ENCODE assay signal across 37 cellular contexts in genomic region chr7:73366127-73366526, GRCh38. TPM values are rescaled to one million over a fixed set of nuclear protein-coding genes. Genes with fewer than 3 reads are reported as not detected.
"Had no signal": no experiment of that assay in that cellular context is flagged by ENCODE, and none has a peak within 500 bp of the region (broad histone marks: within the 10 kb centered on the region; RNA-seq: fewer than 3 reads in every experiment).

No MANE protein-coding gene starts in this region.

- H2AFZ ChIP-seq: parathyroid adenoma had no signal

- H3K4me3 ChIP-seq: body of pancreas, cardiac muscle cell, colonic mucosa, esophagus squamous epithelium, heart right ventricle, right atrium auricular region, smooth muscle cell, tibial nerve had no signal

- H3K79me2 ChIP-seq: parathyroid adenoma had no signal

- H3K4me1 Mint-ChIP-seq: activated CD4-positive, alpha-beta T cell treated with anti-CD3 and anti-CD28 coated beads for 36 hours; activated CD8-positive, alpha-beta memory T cell treated with anti-CD3 and anti-CD28 coated beads, Interleukin-2, amount 10 ng/mL, durations not matched to agents 7 days and 5 days had no signal

- H3K9me3 ChIP-seq: body of pancreas, colonic mucosa, esophagus squamous epithelium, heart right ventricle, right atrium auricular region, tibial nerve had no signal

- DNase-seq: activated CD4-positive, alpha-beta T cell treated with anti-CD3 and anti-CD28 coated beads for 36 hours; activated CD4-positive, CD25-positive, alpha-beta regulatory T cell; activated CD8-positive, alpha-beta memory T cell treated with anti-CD3 and anti-CD28 coated beads, Interleukin-2, amount 10 ng/mL, durations not matched to agents 7 days and 5 days; activated CD8-positive, alpha-beta T cell treated with anti-CD3 and anti-CD28 coated beads, Interleukin-2, amount 10 ng/mL, durations not matched to agents 7 days and 5 days; activated naive CD4-positive, alpha-beta T cell treated with Interleukin-2 at 50 U/mL for 16 hours; activated T-cell treated with anti-CD3 and anti-CD28 coated beads, Interleukin-2, amount 50 U/mL, for 48 hours; aorta; body of pancreas; cerebellar nuclear complex; colonic mucosa; effector CD8-positive, alpha-beta T cell; esophagus squamous epithelium; foreskin melanocyte; heart right ventricle; islet precursor cell; left ventricle myocardium superior; nephron progenitor cell; stimulated activated CD4-positive, alpha-beta T cell treated with anti-CD3 and anti-CD28 coated beads, Interleukin-1b, Interleukin-23, amount 100 ng/mL, for 48 hours; stimulated activated CD4-positive, alpha-beta T cell treated with anti-CD3 and anti-CD28 coated beads, Interleukin-4, amount 100 ng/mL, for 4 hours; stimulated activated CD8-positive, alpha-beta memory T cell treated with anti-CD3 and anti-CD28 coated beads, Interleukin-4, amount 100 ng/mL, for 48 hours; stimulated activated naive CD4-positive, alpha-beta T cell had no signal

- H3K27ac ChIP-seq: body of pancreas, cardiac muscle cell, colonic mucosa, epithelial cell of prostate, esophagus squamous epithelium, heart right ventricle, parathyroid adenoma, right atrium auricular region, tibial nerve had no signal

- H3K27me3 Mint-ChIP-seq: activated CD4-positive, alpha-beta T cell treated with anti-CD3 and anti-CD28 coated beads for 36 hours; activated naive CD8-positive, alpha-beta T cell had no signal

- H3K27ac Mint-ChIP-seq: activated CD4-positive, alpha-beta T cell treated with anti-CD3 and anti-CD28 coated beads for 36 hours; activated CD8-positive, alpha-beta memory T cell treated with anti-CD3 and anti-CD28 coated beads, Interleukin-2, amount 10 ng/mL, durations not matched to agents 7 days and 5 days; activated CD8-positive, alpha-beta T cell treated with anti-CD3 and anti-CD28 coated beads, Interleukin-2, amount 10 ng/mL, durations not matched to agents 7 days and 5 days; activated naive CD8-positive, alpha-beta T cell; activated T-helper 2 cell treated with anti-CD3 and anti-CD28 coated beads, Interferon-gamma antibody, Interleukin-2, Interleukin-4, amounts not matched to agents 10 μg/mL and 5 μg/mL and 100 μg/mL, durations not matched to agents 14 hours and 24 hours and 36 hours; T-helper 2 cell treated with Interferon-gamma antibody and Interleukin-4, amounts not matched to agents 5 μg/mL and 100 μg/mL, for 36 hours had no signal

- H3K9me3 Mint-ChIP-seq: activated T-helper 2 cell treated with anti-CD3 and anti-CD28 coated beads, Interferon-gamma antibody, Interleukin-2, Interleukin-4, amounts not matched to agents 10 μg/mL and 5 μg/mL and 100 μg/mL, durations not matched to agents 14 hours and 24 hours and 36 hours; T-helper 2 cell treated with Interferon-gamma antibody and Interleukin-4, amounts not matched to agents 5 μg/mL and 100 μg/mL, for 36 hours had no signal

- H3K27me3 ChIP-seq: body of pancreas, cardiac muscle cell, colonic mucosa, right atrium auricular region had no signal

- H3K36me3 Mint-ChIP-seq: activated CD8-positive, alpha-beta memory T cell treated with anti-CD3 and anti-CD28 coated beads, Interleukin-2, amount 10 ng/mL, durations not matched to agents 7 days and 5 days; activated naive CD8-positive, alpha-beta T cell had no signal

- H3K4me3 Mint-ChIP-seq: activated CD4-positive, alpha-beta T cell treated with anti-CD3 and anti-CD28 coated beads for 36 hours; activated CD8-positive, alpha-beta memory T cell treated with anti-CD3 and anti-CD28 coated beads, Interleukin-2, amount 10 ng/mL, durations not matched to agents 7 days and 5 days; activated CD8-positive, alpha-beta T cell treated with anti-CD3 and anti-CD28 coated beads, Interleukin-2, amount 10 ng/mL, durations not matched to agents 7 days and 5 days; activated naive CD8-positive, alpha-beta T cell; nephron progenitor cell; T-helper 2 cell treated with Interferon-gamma antibody and Interleukin-4, amounts not matched to agents 5 μg/mL and 100 μg/mL, for 36 hours had no signal

- ATAC-seq: activated CD4-positive, alpha-beta T cell treated with anti-CD3 and anti-CD28 coated beads for 36 hours; activated CD8-positive, alpha-beta memory T cell treated with anti-CD3 and anti-CD28 coated beads, Interleukin-2, amount 10 ng/mL, durations not matched to agents 7 days and 5 days; activated CD8-positive, alpha-beta T cell treated with anti-CD3 and anti-CD28 coated beads, Interleukin-2, amount 10 ng/mL, durations not matched to agents 7 days and 5 days; body of pancreas; heart right ventricle; left ventricle myocardium superior had no signal

- H3K4me1 ChIP-seq: colonic mucosa, esophagus squamous epithelium, heart right ventricle, parathyroid adenoma, right atrium auricular region, tibial nerve had no signal

- H3K36me3 ChIP-seq: cardiac muscle cell, colonic mucosa, esophagus squamous epithelium, heart right ventricle, right atrium auricular region, tibial nerve had no signal

- H3K4me2 ChIP-seq: smooth muscle cell had no signal

RNA-seq across cellular contexts. Expression of gene FKBP6, which starts 38.2 kb away (rescaled TPM):
- total RNA-seq: activated CD4-positive, alpha-beta T cell treated with anti-CD3 and anti-CD28 coated beads for 36 hours; activated CD8-positive, alpha-beta memory T cell treated with anti-CD3 and anti-CD28 coated beads, Interleukin-2, amount 10 ng/mL, durations not matched to agents 7 days and 5 days; activated CD8-positive, alpha-beta T cell treated with anti-CD3 and anti-CD28 coated beads, Interleukin-2, amount 10 ng/mL, durations not matched to agents 7 days and 5 days; activated T-helper 2 cell treated with anti-CD3 and anti-CD28 coated beads, Interferon-gamma antibody, Interleukin-2, Interleukin-4, amounts not matched to agents 10 μg/mL and 5 μg/mL and 100 μg/mL, durations not matched to agents 14 hours and 24 hours and 36 hours; aorta; body of pancreas; cardiac muscle cell; colonic mucosa; dermis microvascular lymphatic vessel endothelial cell; esophagus squamous epithelium; glomerular endothelial cell; heart right ventricle; left ventricle myocardium superior; lung microvascular endothelial cell; mucosa of gallbladder; pulmonary artery endothelial cell; right atrium auricular region; smooth muscle cell; tibial nerve; urinary bladder had no signal
- polyA plus RNA-seq: cardiac muscle cell, heart right ventricle, smooth muscle cell, urinary bladder had no signal

RNA-seq across cellular contexts. Expression of gene TRIM50, which starts 38.2 kb away (rescaled TPM):
- total RNA-seq: activated CD4-positive, alpha-beta T cell treated with anti-CD3 and anti-CD28 coated beads for 36 hours; activated CD8-positive, alpha-beta memory T cell treated with anti-CD3 and anti-CD28 coated beads, Interleukin-2, amount 10 ng/mL, durations not matched to agents 7 days and 5 days; activated CD8-positive, alpha-beta T cell treated with anti-CD3 and anti-CD28 coated beads, Interleukin-2, amount 10 ng/mL, durations not matched to agents 7 days and 5 days; activated T-helper 2 cell treated with anti-CD3 and anti-CD28 coated beads, Interferon-gamma antibody, Interleukin-2, Interleukin-4, amounts not matched to agents 10 μg/mL and 5 μg/mL and 100 μg/mL, durations not matched to agents 14 hours and 24 hours and 36 hours; cardiac muscle cell; colonic mucosa; dermis microvascular lymphatic vessel endothelial cell; glomerular endothelial cell; lung microvascular endothelial cell; pulmonary artery endothelial cell; right atrium auricular region; smooth muscle cell; temporal lobe had no signal
- polyA plus RNA-seq: cardiac muscle cell, smooth muscle cell had no signal
